Comparison of ENCODE assay signal across 16 cellular contexts in the genomic region with DNA sequence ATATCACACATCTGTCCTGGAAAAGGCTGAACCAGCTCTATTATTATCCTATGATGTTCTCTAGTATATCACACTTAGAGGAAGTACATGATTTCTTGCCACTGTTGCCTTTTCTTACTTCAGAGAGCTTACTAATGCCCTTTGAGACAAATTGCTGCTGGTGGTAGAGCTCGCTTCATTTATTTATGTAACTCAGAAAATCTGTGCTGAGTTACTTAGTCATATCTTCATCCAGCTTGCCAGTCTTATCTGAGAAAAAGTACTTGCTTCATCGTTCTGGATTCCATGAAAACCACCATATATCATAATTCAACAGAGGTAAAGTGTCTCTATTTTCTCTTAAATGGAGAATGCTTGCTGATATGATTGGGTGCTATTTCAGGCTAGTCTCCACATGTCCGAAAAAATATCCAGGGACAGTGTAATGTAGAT. TPM values are rescaled to one million over a fixed set of nuclear protein-coding genes. Genes with fewer than 3 reads are reported as not detected.
DNase-seq lines count a peak whose midpoint lies in the region; ATAC-seq, FAIRE-seq and TF ChIP-seq lines count a peak whose summit lies in the region.
"Had no signal": no experiment of that assay in that cellular context is flagged by ENCODE, and none has a peak within 500 bp of the region (broad histone marks: within the 10 kb centered on the region; RNA-seq: fewer than 3 reads in every experiment).

No MANE protein-coding gene starts in this region.

- peak overlapping the region; percentile 43; the same call in 1 of the 2 replicates for H3K27ac ChIP-seq in IMR-90 (ENCODE audit: insufficient read depth, low read length)
- no peak overlapping the region for H3K27ac ChIP-seq in upper lobe of right lung
- H3K27ac ChIP-seq: SK-N-MC had no signal

- H3K9me3 ChIP-seq in IMR-90 (ENCODE audit: control insufficient read depth, insufficient read depth, low read length), result no peaks in the 10 kb centered on the region
- H3K9me3 ChIP-seq in upper lobe of right lung, result no peaks in the 10 kb centered on the region

- H4K20me1 ChIP-seq in IMR-90 (ENCODE audit: insufficient read depth, low read length), result no peaks in the 10 kb centered on the region

- POLR2A ChIA-PET in IMR-90 (lab: Charles Lee; ENCODE audit: unreplicated experiment), result interaction anchor here (0.6 kb wide), 1 partner anchor 55 kb away, joined by 5 read pairs; no protein-coding TSS in a partner anchor

- no peak overlapping the region for H2AFZ ChIP-seq in IMR-90 (replicated peaks; ENCODE audit: low read length, poor library complexity)

- ATAC-seq in IMR-90 (ENCODE audit: low read depth) (peak; percentile 95), upper lobe of right lung (peak; percentile 71)
- ATAC-seq: activated T-cell treated with anti-CD3 and anti-CD28 coated beads, Interleukin-2, amount 50 U/mL, for 72 hours; effector memory CD8-positive, alpha-beta T cell had no signal

- H3K9ac ChIP-seq in IMR-90 (ENCODE audit: low read depth, low read length), result no peak overlapping the region

- peak; percentile 91 for DNase-seq in IMR-90
- peak; percentile 87 for DNase-seq in choroid plexus epithelial cell (ENCODE audit: low read depth)
- DNase-seq in inferior parietal cortex (ENCODE audit: extremely low spot score), result peak; percentile 52
- DNase-seq in upper lobe of right lung, result no peak
- no peak for DNase-seq in medulla oblongata (ENCODE audit: extremely low spot score)
- DNase-seq in NCI-H187 treated with DMSO at 0.1 percent for 48 hours (lab: John Stamatoyannopoulos, UW), result no peak
- no peak for DNase-seq in GM12892 (ENCODE audit: insufficient read length)
- DNase-seq: activated CD4-positive, alpha-beta T cell treated with anti-CD3 and anti-CD28 coated beads, Interleukin-2, amount 50 U/mL, for 4 hours; activated T-cell treated with anti-CD3 and anti-CD28 coated beads, Interleukin-2, amount 50 U/mL, for 72 hours; effector memory CD8-positive, alpha-beta T cell; head of caudate nucleus; kidney glomerular epithelial cell; NCI-H524 treated with DMSO at 0.1 percent for 48 hours; OCI-M1; stimulated activated naive CD4-positive, alpha-beta T cell treated with Interleukin-2 at 50 U/mL for 16 hours had no signal

- no TSS peak for BruUV-seq in IMR-90 (replicated peaks; lab: Mats Ljungman, UMichigan)

- in situ Hi-C loops in IMR-90 (cut with MboI; ENCODE audit: low sequenced_read_pairs), result no loop called here

- H3K36me3 ChIP-seq in IMR-90 (ENCODE audit: control insufficient read depth, insufficient read depth, low read length), result no peaks in the 10 kb centered on the region
- H3K36me3 ChIP-seq in upper lobe of right lung, result no peaks in the 10 kb centered on the region

- peak; percentile 2; the same call in 1 of the 2 replicates for TF ChIP-seq RAD21 in IMR-90 (IDR thresholded peaks at IDR 0.05; ENCODE audit: low read length)

- no peak overlapping the region for H4K5ac ChIP-seq in IMR-90 (ENCODE audit: low read depth, low read length)

- no peak overlapping the region for H2BK20ac ChIP-seq in IMR-90 (ENCODE audit: low read depth, low read length)

- peak overlapping the region; percentile 33; the same call in 1 of the 2 replicates for H3K4ac ChIP-seq in IMR-90 (ENCODE audit: low read depth, low read length)

- no peak for FAIRE-seq in GM12892 (lab: Jason Lieb, UNC)

- H2AK5ac ChIP-seq in IMR-90 (ENCODE audit: low read depth, low read length), result 0 out of 2 replicates have a peak overlapping the region, but pooled peaks have one; percentile 53

- no CpG with 5 or more reads among the region's 3 CpGs for WGBS in IMR-90 (ENCODE audit: extremely low coverage in 2 of 2, insufficient read length in 1 of 2), 2 experiments

- H3K27me3 ChIP-seq in IMR-90 (ENCODE audit: control insufficient read depth, insufficient read depth, low read length) (no peaks in the 10 kb centered on the region), upper lobe of right lung (no peaks in the 10 kb centered on the region)

- peak overlapping the region; percentile 36 for H2BK5ac ChIP-seq in IMR-90 (ENCODE audit: low read depth, low read length, poor library complexity, severe bottlenecking)

- CTCF ChIA-PET in IMR-90 (lab: Yijun Ruan, JAX), result no interaction called here

- H2BK15ac ChIP-seq in IMR-90 (ENCODE audit: low read depth, low read length), result no peak overlapping the region

- intact Hi-C loops in IMR-90 (cut with micrococcal nuclease) (no loop called here), upper lobe of right lung (cut with DNase I) (no loop called here)

- peaks cover 6% of the 10 kb centered on the region; the same call in 1 of the 2 replicates for H3K9me1 ChIP-seq in IMR-90 (ENCODE audit: insufficient read depth, low read length)

- H3K4me1 ChIP-seq in IMR-90 (ENCODE audit: control insufficient read depth, insufficient read depth, low read length) (peaks cover 3% of the 10 kb centered on the region), upper lobe of right lung (peaks cover 5% of the 10 kb centered on the region)

- no peak overlapping the region for H3K56ac ChIP-seq in IMR-90 (ENCODE audit: extremely low read depth, insufficient read depth, low read length)

- dilution Hi-C loops in IMR-90 (cut with HindIII; ENCODE audit: low sequenced_read_pairs, unreplicated experiment), result no loop called here

- H4K8ac ChIP-seq in IMR-90 (ENCODE audit: low read depth in 2 of 2, low read length in 2 of 2), result no peak overlapping the region

- no peak overlapping the region for H4K91ac ChIP-seq in IMR-90 (ENCODE audit: insufficient read depth, low read depth, low read length)

- no peak for TF ChIP-seq POLR2A in IMR-90 (IDR thresholded peaks at IDR 0.05; ENCODE audit: low read depth, low read length)
- no peak for TF ChIP-seq POLR2A in GM12892 (IDR thresholded peaks at IDR 0.05; ENCODE audit: low read depth, low read length)

- H3K79me1 ChIP-seq in IMR-90 (ENCODE audit: low read depth in 1 of 2, low read length in 2 of 2), result 0 out of 4 replicates have a peak, but pooled peaks cover 0 to 3% of the 10 kb centered on the region in 2 experiments

- TF ChIP-seq CTCF in IMR-90 (conservative IDR thresholded peaks at IDR 0.05; ENCODE audit: low read depth, low read length), result no peak
- no peak for TF ChIP-seq CTCF in choroid plexus epithelial cell (conservative IDR thresholded peaks at IDR 0.05; ENCODE audit: low read depth, low read length)
- TF ChIP-seq CTCF in upper lobe of right lung (IDR thresholded peaks at IDR 0.05), result no peak

- no peak overlapping the region for H3K23ac ChIP-seq in IMR-90 (ENCODE audit: low read depth, low read length)

- H3K18ac ChIP-seq in IMR-90 (ENCODE audit: low read depth, low read length), result no peak overlapping the region

- H3K4me3 ChIP-seq in IMR-90 (ENCODE audit: insufficient read depth, low read depth, low read length), result no peak overlapping the region
- H3K4me3 ChIP-seq in choroid plexus epithelial cell (ENCODE audit: low read depth, low read length), result no peak overlapping the region
- no peak overlapping the region for H3K4me3 ChIP-seq in upper lobe of right lung
- H3K4me3 ChIP-seq: SK-N-MC had no signal

- no peak overlapping the region for H2BK120ac ChIP-seq in IMR-90 (ENCODE audit: low read depth, low read length)

- no peak overlapping the region for H3K14ac ChIP-seq in IMR-90 (replicated peaks; ENCODE audit: low read depth, low read length)

- H3K4me2 ChIP-seq in IMR-90 (ENCODE audit: low read depth, low read length), result peak overlapping the region; percentile 50

- no peak overlapping the region for H2AK9ac ChIP-seq in IMR-90 (replicated peaks; ENCODE audit: low read depth, low read length, poor library complexity)

TF ChIP-seq in IMR-90, 13 proteins besides CTCF, POLR2A, EP300 and RAD21:
- TF ChIP-seq MAFK (IDR thresholded peaks at IDR 0.05; ENCODE audit: low read depth, low read length) (peak; percentile 38; the same call in 1 of the 2 replicates), FOS (IDR thresholded peaks at IDR 0.05; ENCODE audit: low read depth, low read length) (0 out of 2 replicates have a peak, but pooled peaks have one; percentile 20), MAZ (IDR thresholded peaks at IDR 0.05; ENCODE audit: borderline replicate concordance, low read depth, low read length) (no peak), CEBPB (IDR thresholded peaks at IDR 0.05; ENCODE audit: low read depth, low read length) (peak; percentile 85), RCOR1 (IDR thresholded peaks at IDR 0.05; ENCODE audit: insufficient replicate concordance, low read length) (no peak)
- TF ChIP-seq, protein P1, sequence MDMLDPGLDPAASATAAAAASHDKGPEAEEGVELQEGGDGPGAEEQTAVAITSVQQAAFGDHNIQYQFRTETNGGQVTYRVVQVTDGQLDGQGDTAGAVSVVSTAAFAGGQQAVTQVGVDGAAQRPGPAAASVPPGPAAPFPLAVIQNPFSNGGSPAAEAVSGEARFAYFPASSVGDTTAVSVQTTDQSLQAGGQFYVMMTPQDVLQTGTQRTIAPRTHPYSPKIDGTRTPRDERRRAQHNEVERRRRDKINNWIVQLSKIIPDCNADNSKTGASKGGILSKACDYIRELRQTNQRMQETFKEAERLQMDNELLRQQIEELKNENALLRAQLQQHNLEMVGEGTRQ (IDR thresholded peaks at IDR 0.05; ENCODE audit: low read depth, low read length), result no peak
- TF ChIP-seq, protein P2, sequence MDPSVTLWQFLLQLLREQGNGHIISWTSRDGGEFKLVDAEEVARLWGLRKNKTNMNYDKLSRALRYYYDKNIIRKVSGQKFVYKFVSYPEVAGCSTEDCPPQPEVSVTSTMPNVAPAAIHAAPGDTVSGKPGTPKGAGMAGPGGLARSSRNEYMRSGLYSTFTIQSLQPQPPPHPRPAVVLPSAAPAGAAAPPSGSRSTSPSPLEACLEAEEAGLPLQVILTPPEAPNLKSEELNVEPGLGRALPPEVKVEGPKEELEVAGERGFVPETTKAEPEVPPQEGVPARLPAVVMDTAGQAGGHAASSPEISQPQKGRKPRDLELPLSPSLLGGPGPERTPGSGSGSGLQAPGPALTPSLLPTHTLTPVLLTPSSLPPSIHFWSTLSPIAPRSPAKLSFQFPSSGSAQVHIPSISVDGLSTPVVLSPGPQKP (IDR thresholded peaks at IDR 0.05; ENCODE audit: borderline replicate concordance, low read depth, low read length), result no peak

RNA-seq across cellular contexts. Expression of a gene that starts 26.6 kb away (rescaled TPM):
- total RNA-seq in IMR-90 (2012; rRNA removed) (6.1 TPM in 2 replicates), upper lobe of right lung (10.0 TPM)
- polyA plus RNA-seq in IMR-90 (2012; rRNA removed), result 3.3 and 3.9 TPM in 2 replicates
- 1.2 and 1.4 TPM in 2 replicates for polyA plus RNA-seq in IMR-90 (2012; cell fraction: cytosol; rRNA removed)
- polyA plus RNA-seq in IMR-90 (2012; cell fraction: nucleus; rRNA removed; ENCODE audit: low replicate concordance), result 4.2 and 16.8 TPM in 2 replicates
- 4.0 TPM for polyA plus RNA-seq in GM12892 (2012; ENCODE audit: missing spikeins)

Comparison
In these comparisons a context has a peak if more than half of its experiments do, and no peak if none do; other contexts are left out.
1. DNase-seq: peak in IMR-90 (single experiment), choroid plexus epithelial cell (single experiment) and inferior parietal cortex (single experiment); none in upper lobe of right lung (single experiment), medulla oblongata (single experiment), NCI-H187 treated with DMSO at 0.1 percent for 48 hours (single experiment) and GM12892 (single experiment).